1 cellular context compared by ENCODE assay signal in the genomic region with DNA sequence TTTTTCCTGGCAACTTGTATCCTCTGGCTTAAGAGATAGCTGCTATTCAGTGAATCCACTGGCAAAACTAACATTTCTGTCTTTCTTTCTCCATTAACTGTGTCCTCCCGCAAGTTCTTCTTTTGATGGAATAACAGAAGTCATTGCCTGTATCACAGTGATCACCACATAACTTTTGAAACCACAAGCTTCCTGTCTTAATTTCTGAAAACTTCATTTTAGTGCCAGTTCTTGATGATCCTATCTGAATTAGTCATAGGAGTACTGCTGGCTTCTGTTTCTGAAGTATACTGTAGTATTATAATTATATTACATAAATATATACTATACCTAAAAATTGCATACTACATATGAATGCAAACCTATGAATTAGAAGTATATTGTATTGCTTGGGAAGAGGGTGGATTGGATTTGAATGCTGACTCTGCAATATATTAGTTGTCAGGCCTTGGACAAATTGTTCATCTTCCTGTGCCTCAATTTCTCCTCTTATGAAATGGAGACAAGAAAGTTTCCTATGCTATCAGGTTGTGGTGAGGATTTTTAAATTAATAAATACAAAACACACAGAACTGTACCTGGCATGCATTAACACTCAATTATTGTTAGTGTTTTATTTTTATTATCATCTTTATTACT.
TF ChIP-seq lines count a peak whose summit lies in the region.

No MANE protein-coding gene starts in this region.

TF ChIP-seq in SK-N-SH, 30 proteins besides CTCF, POLR2A, EP300 and RAD21 (continued from another document):
- TF ChIP-seq, protein P1, sequence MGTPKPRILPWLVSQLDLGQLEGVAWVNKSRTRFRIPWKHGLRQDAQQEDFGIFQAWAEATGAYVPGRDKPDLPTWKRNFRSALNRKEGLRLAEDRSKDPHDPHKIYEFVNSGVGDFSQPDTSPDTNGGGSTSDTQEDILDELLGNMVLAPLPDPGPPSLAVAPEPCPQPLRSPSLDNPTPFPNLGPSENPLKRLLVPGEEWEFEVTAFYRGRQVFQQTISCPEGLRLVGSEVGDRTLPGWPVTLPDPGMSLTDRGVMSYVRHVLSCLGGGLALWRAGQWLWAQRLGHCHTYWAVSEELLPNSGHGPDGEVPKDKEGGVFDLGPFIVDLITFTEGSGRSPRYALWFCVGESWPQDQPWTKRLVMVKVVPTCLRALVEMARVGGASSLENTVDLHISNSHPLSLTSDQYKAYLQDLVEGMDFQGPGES (IDR thresholded peaks at IDR 0.05; ENCODE audit: low read depth, low read length): no peak
